Comparison of ENCODE assay signal across 1 cellular context in the genomic region with DNA sequence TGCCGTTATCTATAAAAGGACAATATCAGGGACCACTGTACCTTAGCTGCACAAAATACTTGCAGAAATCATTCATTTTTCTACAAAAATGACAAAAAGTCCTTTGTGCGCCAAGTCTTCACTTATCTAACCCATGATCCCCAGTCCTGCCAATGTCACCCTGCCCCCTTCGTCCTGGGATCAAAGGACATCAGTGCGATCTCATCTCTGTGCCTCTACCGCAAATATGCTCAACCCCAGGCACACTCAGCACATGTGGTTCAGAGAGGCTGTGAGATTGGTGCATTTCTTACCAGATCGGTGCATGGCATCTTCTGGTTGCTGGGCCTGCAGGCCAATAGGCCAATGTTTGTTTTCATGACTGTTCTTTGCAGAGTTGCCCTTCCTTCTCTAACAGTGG.
TF ChIP-seq lines count a peak whose summit lies in the region.

No MANE protein-coding gene starts in this region.

TF ChIP-seq in HepG2, 621 proteins besides CTCF, POLR2A, EP300 and RAD21:
- TF ChIP-seq, protein P1, sequence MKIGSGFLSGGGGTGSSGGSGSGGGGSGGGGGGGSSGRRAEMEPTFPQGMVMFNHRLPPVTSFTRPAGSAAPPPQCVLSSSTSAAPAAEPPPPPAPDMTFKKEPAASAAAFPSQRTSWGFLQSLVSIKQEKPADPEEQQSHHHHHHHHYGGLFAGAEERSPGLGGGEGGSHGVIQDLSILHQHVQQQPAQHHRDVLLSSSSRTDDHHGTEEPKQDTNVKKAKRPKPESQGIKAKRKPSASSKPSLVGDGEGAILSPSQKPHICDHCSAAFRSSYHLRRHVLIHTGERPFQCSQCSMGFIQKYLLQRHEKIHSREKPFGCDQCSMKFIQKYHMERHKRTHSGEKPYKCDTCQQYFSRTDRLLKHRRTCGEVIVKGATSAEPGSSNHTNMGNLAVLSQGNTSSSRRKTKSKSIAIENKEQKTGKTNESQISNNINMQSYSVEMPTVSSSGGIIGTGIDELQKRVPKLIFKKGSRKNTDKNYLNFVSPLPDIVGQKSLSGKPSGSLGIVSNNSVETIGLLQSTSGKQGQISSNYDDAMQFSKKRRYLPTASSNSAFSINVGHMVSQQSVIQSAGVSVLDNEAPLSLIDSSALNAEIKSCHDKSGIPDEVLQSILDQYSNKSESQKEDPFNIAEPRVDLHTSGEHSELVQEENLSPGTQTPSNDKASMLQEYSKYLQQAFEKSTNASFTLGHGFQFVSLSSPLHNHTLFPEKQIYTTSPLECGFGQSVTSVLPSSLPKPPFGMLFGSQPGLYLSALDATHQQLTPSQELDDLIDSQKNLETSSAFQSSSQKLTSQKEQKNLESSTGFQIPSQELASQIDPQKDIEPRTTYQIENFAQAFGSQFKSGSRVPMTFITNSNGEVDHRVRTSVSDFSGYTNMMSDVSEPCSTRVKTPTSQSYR (CRISPR knock-in tag; IDR thresholded peaks at IDR 0.05; ENCODE audit: borderline replicate concordance) = peak; percentile 54; the same call in 1 of the 2 replicates
- TF ChIP-seq SALL2 (CRISPR knock-in tag; IDR thresholded peaks at IDR 0.05) (no peak), MIER2 (CRISPR knock-in tag; IDR thresholded peaks at IDR 0.05) (no peak)
